ENCODE assay signal across 2 cellular contexts in genomic region chr4:109251396-109251795, GRCh38.
TF ChIP-seq lines count a peak whose summit lies in the region.

No MANE protein-coding gene starts in this region.

TF ChIP-seq in HepG2, 621 proteins besides CTCF, POLR2A, EP300 and RAD21:
- TF ChIP-seq NFYC (CRISPR knock-in tag; IDR thresholded peaks at IDR 0.05) (no peak), ZFP82 (CRISPR knock-in tag; IDR thresholded peaks at IDR 0.05; ENCODE audit: borderline replicate concordance) (no peak), ZNF234 (CRISPR knock-in tag; conservative IDR thresholded peaks at IDR 0.05) (no peak), HOXD1 (CRISPR knock-in tag; IDR thresholded peaks at IDR 0.05) (no peak), SP4 (CRISPR knock-in tag; IDR thresholded peaks at IDR 0.05) (no peak), YEATS4 (CRISPR knock-in tag; IDR thresholded peaks at IDR 0.05; ENCODE audit: borderline replicate concordance) (no peak), GPN1 (CRISPR knock-in tag; IDR thresholded peaks at IDR 0.05; ENCODE audit: borderline replicate concordance) (no peak), BCL6 (CRISPR knock-in tag; IDR thresholded peaks at IDR 0.05) (no peak), ZNF430 (CRISPR knock-in tag; IDR thresholded peaks at IDR 0.05) (no peak), NKX3-1 (CRISPR knock-in tag; IDR thresholded peaks at IDR 0.05) (no peak), ASH2L (IDR thresholded peaks at IDR 0.05; ENCODE audit: insufficient read length, low read depth, low read length) (no peak), ZNF644 (CRISPR knock-in tag; IDR thresholded peaks at IDR 0.05; ENCODE audit: low read depth) (no peak), TCF12 (IDR thresholded peaks at IDR 0.05) (no peak), TCF12 (CRISPR knock-in tag; IDR thresholded peaks at IDR 0.05) (no peak), ZNF749 (CRISPR knock-in tag; IDR thresholded peaks at IDR 0.05; ENCODE audit: borderline replicate concordance) (no peak), EHMT2 (IDR thresholded peaks at IDR 0.05; ENCODE audit: borderline replicate concordance, low read depth, low read length) (no peak), SP2 (CRISPR knock-in tag; IDR thresholded peaks at IDR 0.05) (no peak), ZZZ3 (CRISPR knock-in tag; IDR thresholded peaks at IDR 0.05; ENCODE audit: borderline replicate concordance) (no peak), ZNF530 (CRISPR knock-in tag; IDR thresholded peaks at IDR 0.05; ENCODE audit: low read depth) (no peak)
- TF ChIP-seq, protein P1, sequence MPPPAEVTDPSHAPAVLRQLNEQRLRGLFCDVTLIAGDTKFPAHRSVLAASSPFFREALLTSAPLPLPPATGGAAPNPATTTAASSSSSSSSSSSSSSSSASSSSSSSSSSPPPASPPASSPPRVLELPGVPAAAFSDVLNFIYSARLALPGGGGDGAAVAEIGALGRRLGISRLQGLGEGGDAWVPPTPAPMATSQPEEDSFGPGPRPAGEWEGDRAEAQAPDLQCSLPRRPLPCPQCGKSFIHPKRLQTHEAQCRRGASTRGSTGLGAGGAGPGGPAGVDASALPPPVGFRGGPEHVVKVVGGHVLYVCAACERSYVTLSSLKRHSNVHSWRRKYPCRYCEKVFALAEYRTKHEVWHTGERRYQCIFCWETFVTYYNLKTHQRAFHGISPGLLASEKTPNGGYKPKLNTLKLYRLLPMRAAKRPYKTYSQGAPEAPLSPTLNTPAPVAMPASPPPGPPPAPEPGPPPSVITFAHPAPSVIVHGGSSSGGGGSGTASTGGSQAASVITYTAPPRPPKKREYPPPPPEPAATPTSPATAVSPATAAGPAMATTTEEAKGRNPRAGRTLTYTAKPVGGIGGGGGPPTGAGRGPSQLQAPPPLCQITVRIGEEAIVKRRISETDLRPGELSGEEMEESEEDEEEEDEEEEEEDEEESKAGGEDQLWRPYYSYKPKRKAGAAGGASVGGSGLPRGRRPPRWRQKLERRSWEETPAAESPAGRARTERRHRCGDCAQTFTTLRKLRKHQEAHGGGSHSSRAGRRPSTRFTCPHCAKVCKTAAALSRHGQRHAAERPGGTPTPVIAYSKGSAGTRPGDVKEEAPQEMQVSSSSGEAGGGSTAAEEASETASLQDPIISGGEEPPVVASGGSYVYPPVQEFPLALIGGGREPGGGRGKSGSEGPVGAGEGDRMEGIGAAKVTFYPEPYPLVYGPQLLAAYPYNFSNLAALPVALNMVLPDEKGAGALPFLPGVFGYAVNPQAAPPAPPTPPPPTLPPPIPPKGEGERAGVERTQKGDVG (CRISPR knock-in tag; IDR thresholded peaks at IDR 0.05; ENCODE audit: borderline replicate concordance) = no peak

TF ChIP-seq in SK-N-SH, 30 proteins besides CTCF, POLR2A, EP300 and RAD21:
- TF ChIP-seq CHD2 (IDR thresholded peaks at IDR 0.05; ENCODE audit: low read length, partially characterized antibody) (no peak), RXRA (IDR thresholded peaks at IDR 0.05; ENCODE audit: borderline replicate concordance, low read depth) (no peak), TCF12 (IDR thresholded peaks at IDR 0.05) (no peak), YY1 (IDR thresholded peaks at IDR 0.05; ENCODE audit: low read depth) (no peak), GABPA (IDR thresholded peaks at IDR 0.05; ENCODE audit: low read depth) (no peak), NFIC (IDR thresholded peaks at IDR 0.05; ENCODE audit: borderline replicate concordance) (no peak), FOSL2 (IDR thresholded peaks at IDR 0.05; ENCODE audit: borderline replicate concordance, low read depth) (no peak), SMC3 (IDR thresholded peaks at IDR 0.05; ENCODE audit: low read depth, low read length) (no peak), TAF1 (IDR thresholded peaks at IDR 0.05; ENCODE audit: borderline replicate concordance, low read depth, low read length) (no peak), FOXJ3 (CRISPR knock-in tag; IDR thresholded peaks at IDR 0.05) (no peak), SIN3A (IDR thresholded peaks at IDR 0.05; ENCODE audit: borderline replicate concordance, low read depth, low read length) (no peak)
- TF ChIP-seq, protein P2, sequence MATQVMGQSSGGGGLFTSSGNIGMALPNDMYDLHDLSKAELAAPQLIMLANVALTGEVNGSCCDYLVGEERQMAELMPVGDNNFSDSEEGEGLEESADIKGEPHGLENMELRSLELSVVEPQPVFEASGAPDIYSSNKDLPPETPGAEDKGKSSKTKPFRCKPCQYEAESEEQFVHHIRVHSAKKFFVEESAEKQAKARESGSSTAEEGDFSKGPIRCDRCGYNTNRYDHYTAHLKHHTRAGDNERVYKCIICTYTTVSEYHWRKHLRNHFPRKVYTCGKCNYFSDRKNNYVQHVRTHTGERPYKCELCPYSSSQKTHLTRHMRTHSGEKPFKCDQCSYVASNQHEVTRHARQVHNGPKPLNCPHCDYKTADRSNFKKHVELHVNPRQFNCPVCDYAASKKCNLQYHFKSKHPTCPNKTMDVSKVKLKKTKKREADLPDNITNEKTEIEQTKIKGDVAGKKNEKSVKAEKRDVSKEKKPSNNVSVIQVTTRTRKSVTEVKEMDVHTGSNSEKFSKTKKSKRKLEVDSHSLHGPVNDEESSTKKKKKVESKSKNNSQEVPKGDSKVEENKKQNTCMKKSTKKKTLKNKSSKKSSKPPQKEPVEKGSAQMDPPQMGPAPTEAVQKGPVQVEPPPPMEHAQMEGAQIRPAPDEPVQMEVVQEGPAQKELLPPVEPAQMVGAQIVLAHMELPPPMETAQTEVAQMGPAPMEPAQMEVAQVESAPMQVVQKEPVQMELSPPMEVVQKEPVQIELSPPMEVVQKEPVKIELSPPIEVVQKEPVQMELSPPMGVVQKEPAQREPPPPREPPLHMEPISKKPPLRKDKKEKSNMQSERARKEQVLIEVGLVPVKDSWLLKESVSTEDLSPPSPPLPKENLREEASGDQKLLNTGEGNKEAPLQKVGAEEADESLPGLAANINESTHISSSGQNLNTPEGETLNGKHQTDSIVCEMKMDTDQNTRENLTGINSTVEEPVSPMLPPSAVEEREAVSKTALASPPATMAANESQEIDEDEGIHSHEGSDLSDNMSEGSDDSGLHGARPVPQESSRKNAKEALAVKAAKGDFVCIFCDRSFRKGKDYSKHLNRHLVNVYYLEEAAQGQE (IDR thresholded peaks at IDR 0.05; ENCODE audit: low read depth, low read length) = no peak
- TF ChIP-seq, protein P3, sequence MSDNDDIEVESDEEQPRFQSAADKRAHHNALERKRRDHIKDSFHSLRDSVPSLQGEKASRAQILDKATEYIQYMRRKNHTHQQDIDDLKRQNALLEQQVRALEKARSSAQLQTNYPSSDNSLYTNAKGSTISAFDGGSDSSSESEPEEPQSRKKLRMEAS (IDR thresholded peaks at IDR 0.05; ENCODE audit: low read depth) = no peak
- TF ChIP-seq, protein P4, sequence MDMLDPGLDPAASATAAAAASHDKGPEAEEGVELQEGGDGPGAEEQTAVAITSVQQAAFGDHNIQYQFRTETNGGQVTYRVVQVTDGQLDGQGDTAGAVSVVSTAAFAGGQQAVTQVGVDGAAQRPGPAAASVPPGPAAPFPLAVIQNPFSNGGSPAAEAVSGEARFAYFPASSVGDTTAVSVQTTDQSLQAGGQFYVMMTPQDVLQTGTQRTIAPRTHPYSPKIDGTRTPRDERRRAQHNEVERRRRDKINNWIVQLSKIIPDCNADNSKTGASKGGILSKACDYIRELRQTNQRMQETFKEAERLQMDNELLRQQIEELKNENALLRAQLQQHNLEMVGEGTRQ (IDR thresholded peaks at IDR 0.05; ENCODE audit: borderline replicate concordance, low read depth, low read length) = no peak
- TF ChIP-seq, protein P5, sequence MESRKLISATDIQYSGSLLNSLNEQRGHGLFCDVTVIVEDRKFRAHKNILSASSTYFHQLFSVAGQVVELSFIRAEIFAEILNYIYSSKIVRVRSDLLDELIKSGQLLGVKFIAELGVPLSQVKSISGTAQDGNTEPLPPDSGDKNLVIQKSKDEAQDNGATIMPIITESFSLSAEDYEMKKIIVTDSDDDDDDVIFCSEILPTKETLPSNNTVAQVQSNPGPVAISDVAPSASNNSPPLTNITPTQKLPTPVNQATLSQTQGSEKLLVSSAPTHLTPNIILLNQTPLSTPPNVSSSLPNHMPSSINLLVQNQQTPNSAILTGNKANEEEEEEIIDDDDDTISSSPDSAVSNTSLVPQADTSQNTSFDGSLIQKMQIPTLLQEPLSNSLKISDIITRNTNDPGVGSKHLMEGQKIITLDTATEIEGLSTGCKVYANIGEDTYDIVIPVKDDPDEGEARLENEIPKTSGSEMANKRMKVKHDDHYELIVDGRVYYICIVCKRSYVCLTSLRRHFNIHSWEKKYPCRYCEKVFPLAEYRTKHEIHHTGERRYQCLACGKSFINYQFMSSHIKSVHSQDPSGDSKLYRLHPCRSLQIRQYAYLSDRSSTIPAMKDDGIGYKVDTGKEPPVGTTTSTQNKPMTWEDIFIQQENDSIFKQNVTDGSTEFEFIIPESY (IDR thresholded peaks at IDR 0.05; ENCODE audit: borderline replicate concordance, low read depth) = no peak
